In the genomic region with DNA sequence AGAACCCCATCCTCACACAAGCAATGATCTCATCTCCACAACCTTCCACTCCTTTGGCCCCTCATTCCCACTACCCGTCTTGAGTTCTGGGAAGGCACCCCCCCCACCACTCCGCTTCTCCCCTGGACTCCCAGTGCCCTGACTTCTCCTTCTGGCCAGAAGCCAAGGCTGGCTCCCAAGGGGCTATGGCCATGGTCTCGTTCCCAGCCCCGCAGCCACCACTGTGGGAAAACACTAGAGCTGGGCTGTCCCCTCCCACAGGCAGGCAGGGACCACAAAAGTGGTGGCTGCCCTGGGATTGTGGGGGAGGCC, we compare ENCODE assay signal across 7 cellular contexts. TPM values are rescaled to one million over a fixed set of nuclear protein-coding genes. Genes with fewer than 3 reads are reported as not detected.
A peak's percentile ranks its signal among the peaks of the same experiment; 100 is the strongest.
DNase-seq lines count a peak whose midpoint lies in the region; ATAC-seq lines count a peak whose summit lies in the region.

No MANE protein-coding gene starts in this region.

- H3K4me3 Mint-ChIP-seq in activated T-helper 1 cell treated with anti-CD3 and anti-CD28 coated beads, Interleukin-12 subunit alpha, Interleukin-12 subunit beta, Interleukin-2, Interleukin-4 antibody, amounts not matched to agents 30 ng/mL and 10 ng/mL and 1 ng/mL, durations not matched to agents 14 hours and 24 hours and 36 hours, result peak overlapping the region; percentile 53
- peak overlapping the region; percentile 73 for H3K4me3 Mint-ChIP-seq in stimulated activated effector memory CD8-positive, alpha-beta T cell treated with anti-CD3 and anti-CD28 coated beads, Interleukin-12 subunit alpha, Interleukin-12 subunit beta, amount 100 ng/mL, for 72 hours

- DNase-seq in activated T-helper 1 cell treated with anti-CD3 and anti-CD28 coated beads, Interleukin-12 subunit alpha, Interleukin-12 subunit beta, Interleukin-2, Interleukin-4 antibody, amounts not matched to agents 30 ng/mL and 10 ng/mL and 1 ng/mL, durations not matched to agents 14 hours and 24 hours and 36 hours (ENCODE audit: low spot score), result no peak
- DNase-seq in stimulated activated effector memory CD8-positive, alpha-beta T cell treated with anti-CD3 and anti-CD28 coated beads, Interleukin-12 subunit alpha, Interleukin-12 subunit beta, amount 100 ng/mL, for 72 hours (ENCODE audit: low spot score in 2 of 2), result peak in 1 of 2 donors; percentile 50
- no peak for DNase-seq in activated gamma-delta T cell treated with Interleukin-2 at 50 U/mL for 16 hours

- H3K9ac ChIP-seq in HUES48 (ENCODE audit: low read depth, low read length) (no peak overlapping the region), iPS-20b (ENCODE audit: low read depth, low read length) (peak overlapping the region; percentile 45; the same call in 1 of the 2 replicates)

- H3K4me3 ChIP-seq in HUES48 (ENCODE audit: low read depth, low read length), result peak overlapping the region; percentile 76
- peak overlapping the region; percentile 69; the same call in 1 of the 2 replicates for H3K4me3 ChIP-seq in iPS-20b (ENCODE audit: low read length)

- H3K36me3 ChIP-seq in HUES48 (ENCODE audit: control insufficient read depth, insufficient read depth, low read length), result peaks cover 42% of the 10 kb centered on the region
- peaks cover 40% of the 10 kb centered on the region for H3K36me3 ChIP-seq in iPS-20b (ENCODE audit: insufficient read depth, low read depth, low read length)

- no peaks in the 10 kb centered on the region for H3K27me3 ChIP-seq in HUES48 (ENCODE audit: control insufficient read depth, insufficient read depth, low read length)
- no peaks in the 10 kb centered on the region for H3K27me3 ChIP-seq in iPS-20b (ENCODE audit: insufficient read depth, low read length)

- H3K27ac Mint-ChIP-seq in activated T-helper 1 cell treated with anti-CD3 and anti-CD28 coated beads, Interleukin-12 subunit alpha, Interleukin-12 subunit beta, Interleukin-2, Interleukin-4 antibody, amounts not matched to agents 30 ng/mL and 10 ng/mL and 1 ng/mL, durations not matched to agents 14 hours and 24 hours and 36 hours, result peak overlapping the region; percentile 52
- H3K27ac Mint-ChIP-seq in stimulated activated effector memory CD8-positive, alpha-beta T cell treated with anti-CD3 and anti-CD28 coated beads, Interleukin-12 subunit alpha, Interleukin-12 subunit beta, amount 100 ng/mL, for 72 hours, result peak overlapping the region; percentile 77

- ATAC-seq in stimulated activated effector memory CD8-positive, alpha-beta T cell treated with anti-CD3 and anti-CD28 coated beads, Interleukin-12 subunit alpha, Interleukin-12 subunit beta, amount 100 ng/mL, for 72 hours, result no peak
- no peak for ATAC-seq in GM19035 (IDR thresholded peaks at IDR 0.05; ENCODE audit: unreplicated experiment)
- ATAC-seq in GM19455 (IDR thresholded peaks at IDR 0.05; ENCODE audit: unreplicated experiment), result no peak

- peaks cover 10% of the 10 kb centered on the region for H3K36me3 Mint-ChIP-seq in activated T-helper 1 cell treated with anti-CD3 and anti-CD28 coated beads, Interleukin-12 subunit alpha, Interleukin-12 subunit beta, Interleukin-2, Interleukin-4 antibody, amounts not matched to agents 30 ng/mL and 10 ng/mL and 1 ng/mL, durations not matched to agents 14 hours and 24 hours and 36 hours (ENCODE audit: low read depth)
- H3K36me3 Mint-ChIP-seq in stimulated activated effector memory CD8-positive, alpha-beta T cell treated with anti-CD3 and anti-CD28 coated beads, Interleukin-12 subunit alpha, Interleukin-12 subunit beta, amount 100 ng/mL, for 72 hours, result peaks cover 51% of the 10 kb centered on the region

- H3K4me1 Mint-ChIP-seq in activated T-helper 1 cell treated with anti-CD3 and anti-CD28 coated beads, Interleukin-12 subunit alpha, Interleukin-12 subunit beta, Interleukin-2, Interleukin-4 antibody, amounts not matched to agents 30 ng/mL and 10 ng/mL and 1 ng/mL, durations not matched to agents 14 hours and 24 hours and 36 hours (ENCODE audit: low read depth), result peaks cover 26% of the 10 kb centered on the region
- peaks cover 48% of the 10 kb centered on the region for H3K4me1 Mint-ChIP-seq in stimulated activated effector memory CD8-positive, alpha-beta T cell treated with anti-CD3 and anti-CD28 coated beads, Interleukin-12 subunit alpha, Interleukin-12 subunit beta, amount 100 ng/mL, for 72 hours

- H3K9me3 ChIP-seq in HUES48 (ENCODE audit: control insufficient read depth, insufficient read depth, low read length), result no peaks in the 10 kb centered on the region
- no peaks in the 10 kb centered on the region for H3K9me3 ChIP-seq in iPS-20b (ENCODE audit: insufficient read depth, low read depth, low read length)

- intact Hi-C loops in activated T-helper 1 cell treated with anti-CD3 and anti-CD28 coated beads, Interleukin-12 subunit alpha, Interleukin-12 subunit beta, Interleukin-2, Interleukin-4 antibody, amounts not matched to agents 30 ng/mL and 10 ng/mL and 1 ng/mL, durations not matched to agents 14 hours and 24 hours and 36 hours (cut with micrococcal nuclease), result loop anchor here (5.0 kb wide), 5 partner anchors 97 to 552 kb away; partner anchors contain the start of genes CNNM4, KANSL3, LMAN2L and SNRNP200

- H3K27ac ChIP-seq in HUES48 (ENCODE audit: low read depth, low read length), result peak overlapping the region; percentile 70
- no peak overlapping the region for H3K27ac ChIP-seq in iPS-20b (ENCODE audit: low read length)

- no peaks in the 10 kb centered on the region for H3K9me3 Mint-ChIP-seq in activated T-helper 1 cell treated with anti-CD3 and anti-CD28 coated beads, Interleukin-12 subunit alpha, Interleukin-12 subunit beta, Interleukin-2, Interleukin-4 antibody, amounts not matched to agents 30 ng/mL and 10 ng/mL and 1 ng/mL, durations not matched to agents 14 hours and 24 hours and 36 hours
- H3K9me3 Mint-ChIP-seq in stimulated activated effector memory CD8-positive, alpha-beta T cell treated with anti-CD3 and anti-CD28 coated beads, Interleukin-12 subunit alpha, Interleukin-12 subunit beta, amount 100 ng/mL, for 72 hours, result no peaks in the 10 kb centered on the region

- H3K27me3 Mint-ChIP-seq in activated T-helper 1 cell treated with anti-CD3 and anti-CD28 coated beads, Interleukin-12 subunit alpha, Interleukin-12 subunit beta, Interleukin-2, Interleukin-4 antibody, amounts not matched to agents 30 ng/mL and 10 ng/mL and 1 ng/mL, durations not matched to agents 14 hours and 24 hours and 36 hours (ENCODE audit: insufficient read depth), result no peaks in the 10 kb centered on the region

- H3K4me1 ChIP-seq in HUES48 (ENCODE audit: control insufficient read depth, insufficient read depth, low read length) (peaks cover 15% of the 10 kb centered on the region; the same call in 1 of the 2 replicates), iPS-20b (ENCODE audit: insufficient read depth, low read length) (peaks cover 7% of the 10 kb centered on the region)

RNA-seq across cellular contexts. Expression of gene ANKRD39, which starts 1.5 kb away (rescaled TPM):
- total RNA-seq in activated T-helper 1 cell treated with anti-CD3 and anti-CD28 coated beads, Interleukin-12 subunit alpha, Interleukin-12 subunit beta, Interleukin-2, Interleukin-4 antibody, amounts not matched to agents 30 ng/mL and 10 ng/mL and 1 ng/mL, durations not matched to agents 14 hours and 24 hours and 36 hours, result 40.8 and 41.1 TPM in 2 replicates

RNA-seq across cellular contexts. Expression of gene SEMA4C, which starts 10.6 kb away (rescaled TPM):
- 18.7 and 20.6 TPM in 2 replicates for total RNA-seq in activated T-helper 1 cell treated with anti-CD3 and anti-CD28 coated beads, Interleukin-12 subunit alpha, Interleukin-12 subunit beta, Interleukin-2, Interleukin-4 antibody, amounts not matched to agents 30 ng/mL and 10 ng/mL and 1 ng/mL, durations not matched to agents 14 hours and 24 hours and 36 hours

RNA-seq across cellular contexts. Expression of gene ANKRD23, which starts 15.5 kb away (rescaled TPM):
- 8.2 and 8.8 TPM in 2 replicates for total RNA-seq in activated T-helper 1 cell treated with anti-CD3 and anti-CD28 coated beads, Interleukin-12 subunit alpha, Interleukin-12 subunit beta, Interleukin-2, Interleukin-4 antibody, amounts not matched to agents 30 ng/mL and 10 ng/mL and 1 ng/mL, durations not matched to agents 14 hours and 24 hours and 36 hours

RNA-seq across cellular contexts. Expression of gene CNNM3, which starts 43.2 kb away (rescaled TPM):
- total RNA-seq in activated T-helper 1 cell treated with anti-CD3 and anti-CD28 coated beads, Interleukin-12 subunit alpha, Interleukin-12 subunit beta, Interleukin-2, Interleukin-4 antibody, amounts not matched to agents 30 ng/mL and 10 ng/mL and 1 ng/mL, durations not matched to agents 14 hours and 24 hours and 36 hours, result 26.1 and 31.4 TPM in 2 replicates
